25 cellular contexts compared by ENCODE assay signal in the genomic region with DNA sequence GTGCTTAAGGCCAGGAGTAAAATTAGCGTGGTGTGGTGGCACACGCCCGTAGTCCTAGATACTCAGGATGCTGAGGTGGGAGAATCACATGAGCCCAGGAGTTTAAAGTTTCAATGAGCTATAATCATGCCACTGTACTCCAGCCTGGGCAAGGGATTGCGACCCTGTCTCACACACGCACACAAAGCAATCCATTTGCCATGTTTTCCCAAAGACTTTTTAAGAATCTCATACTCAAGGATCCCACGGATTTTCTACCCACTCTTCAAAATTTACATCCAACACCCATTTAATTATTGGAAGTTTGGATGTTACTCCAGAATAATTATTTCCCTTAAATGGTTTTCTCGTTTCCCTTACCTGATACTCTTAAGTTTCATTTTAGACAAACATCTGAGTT. TPM values are rescaled to one million over a fixed set of nuclear protein-coding genes. Genes with fewer than 3 reads are reported as not detected.
DNase-seq lines count a peak whose midpoint lies in the region; ATAC-seq, FAIRE-seq and TF ChIP-seq lines count a peak whose summit lies in the region.
"Had no signal": no experiment of that assay in that cellular context is flagged by ENCODE, and none has a peak within 500 bp of the region (broad histone marks: within the 10 kb centered on the region; RNA-seq: fewer than 3 reads in every experiment).

No MANE protein-coding gene starts in this region.

- no peak overlapping the region for H4K91ac ChIP-seq in trophoblast cell (ENCODE audit: low read depth, low read length)

- H2BK5ac ChIP-seq in mesendoderm (ENCODE audit: low read length) (no peak overlapping the region), trophoblast cell (ENCODE audit: low read depth, low read length, poor library complexity) (no peak overlapping the region)

- 76% methylated on average over 7 of the region's 7 CpGs for whole genome bisulfite sequencing in K562 (ENCODE audit: insufficient coverage, low coverage, missing lambda C conversion rate)
- no CpG with 5 or more reads among the region's 7 CpGs for WGBS in mesendoderm (ENCODE audit: extremely low coverage, insufficient coverage, low lambda C conversion rate)
- WGBS in trophoblast cell (ENCODE audit: extremely low coverage, insufficient coverage, insufficient read length): 100% methylated on average over 1 of the region's 7 CpGs

- TF ChIP-seq RAD21 in K562 (CRISPR knock-in tag; conservative IDR thresholded peaks at IDR 0.05 in 1 of 2, IDR thresholded peaks at IDR 0.05 in 1 of 2): no peak

- H3K4me2 ChIP-seq in K562 (ENCODE audit: insufficient read depth, low read length) (no peak overlapping the region), mesendoderm (ENCODE audit: low read length) (no peak overlapping the region), trophoblast cell (ENCODE audit: low read length) (no peak overlapping the region)

- intact Hi-C loops in left cardiac atrium (cut with DNase I) (no loop called here), K562 (cut with micrococcal nuclease) (loop anchor here (10.0 kb wide), 1 partner anchor 292 kb away; a partner anchor contains a TSS)

- no peak overlapping the region for H3K14ac ChIP-seq in trophoblast cell (ENCODE audit: low read length)

- H4K20me1 ChIP-seq in K562 (replicated peaks; ENCODE audit: control insufficient read depth, insufficient read depth, low read length): peaks cover 17% of the 10 kb centered on the region

- H3K9me3 ChIP-seq in cardiac muscle cell (ENCODE audit: low read depth) (no peaks in the 10 kb centered on the region), K562 (replicated peaks; ENCODE audit: control insufficient read depth, insufficient read depth, low read depth, low read length) (no peaks in the 10 kb centered on the region), trophoblast cell (ENCODE audit: insufficient read depth, low read depth, low read length) (no peaks in the 10 kb centered on the region)
- H3K9me3 ChIP-seq: Peyer's patch, SJCRH30 had no signal

- H3K27me3 ChIP-seq in cardiac muscle cell (no peaks in the 10 kb centered on the region), K562 (ENCODE audit: control insufficient read depth in 2 of 2, insufficient read depth in 2 of 2, low read length in 2 of 2) (no peaks in the 10 kb centered on the region), mesendoderm (ENCODE audit: insufficient read depth, low read length, poor library complexity) (no peaks in the 10 kb centered on the region), trophoblast cell (ENCODE audit: insufficient read depth, low read length) (no peaks in the 10 kb centered on the region)
- H3K27me3 ChIP-seq: Peyer's patch, SJCRH30 had no signal

- H2BK120ac ChIP-seq in mesendoderm (ENCODE audit: low read depth, low read length): no peak overlapping the region
- H2BK120ac ChIP-seq in trophoblast cell (ENCODE audit: insufficient read depth, low read length, poor library complexity): no peak overlapping the region

- H4K5ac ChIP-seq in mesendoderm (ENCODE audit: low read length): no peak overlapping the region

- H3K18ac ChIP-seq in mesendoderm (ENCODE audit: low read length): no peak overlapping the region
- no peak overlapping the region for H3K18ac ChIP-seq in trophoblast cell (ENCODE audit: low read length)

- no peak for DNase-seq in cardiac muscle cell (ENCODE audit: low read depth in 1 of 2, low spot score in 1 of 2)
- no peak for DNase-seq in left cardiac atrium
- DNase-seq in K562 (ENCODE audit: extremely low read depth in 1 of 4, low spot score in 3 of 4): no peak
- no peak for DNase-seq in mesendoderm
- DNase-seq in trophoblast cell: no peak
- no peak for DNase-seq in COLO668 (lab: John Stamatoyannopoulos, UW; ENCODE audit: unreplicated experiment)
- DNase-seq in AG08395 (ENCODE audit: low spot score): no peak
- DNase-seq: ACHN; C1 segment of cervical spinal cord; CD8-positive, alpha-beta T cell; DMS53; GDM1; HFFc6; NCI-H1105 treated with DMSO at 0.1 percent for 48 hours; NCI-H2029 treated with DMSO at 0.1 percent for 48 hours; NCI-H226; NCI-H524; NCI-H82; Peyer's patch; SJCRH30 had no signal

- H3K79me2 ChIP-seq in K562 (ENCODE audit: control insufficient read depth, insufficient read depth, low read length): peaks cover 94% of the 10 kb centered on the region
- peaks cover 34% of the 10 kb centered on the region for H3K79me2 ChIP-seq in mesendoderm (ENCODE audit: control insufficient read depth, insufficient read depth, low read length)
- peaks cover 5% of the 10 kb centered on the region for H3K79me2 ChIP-seq in trophoblast cell (ENCODE audit: control insufficient read depth, insufficient read depth, low read length, poor library complexity)

- H3K36me3 ChIP-seq in cardiac muscle cell: no peaks in the 10 kb centered on the region
- H3K36me3 ChIP-seq in K562 (ENCODE audit: control insufficient read depth, insufficient read depth, low read length): peaks cover 21% of the 10 kb centered on the region; the same call in 2 of the 3 replicates
- no peaks in the 10 kb centered on the region for H3K36me3 ChIP-seq in mesendoderm (ENCODE audit: control insufficient read depth, insufficient read depth, low read length)
- peaks cover 2 to 5% of the 10 kb centered on the region in 2 experiments for H3K36me3 ChIP-seq in trophoblast cell (ENCODE audit: control insufficient read depth in 1 of 2, insufficient read depth in 2 of 2, low read length in 2 of 2)
- H3K36me3 ChIP-seq: Peyer's patch had no signal

- no peak overlapping the region for H3K23ac ChIP-seq in mesendoderm (ENCODE audit: low read length)
- H3K23ac ChIP-seq in trophoblast cell (ENCODE audit: low read length): no peak overlapping the region

- no TSS peak for BruUV-seq in K562 (replicated peaks; lab: Mats Ljungman, UMichigan)

- H3K4ac ChIP-seq in mesendoderm (ENCODE audit: low read depth, low read length) (no peak overlapping the region), trophoblast cell (ENCODE audit: low read depth, low read length) (peak overlapping the region; percentile 69)

- H3K4me3 ChIP-seq in cardiac muscle cell (no peak overlapping the region), K562 (no peak overlapping the region), mesendoderm (ENCODE audit: low read length) (no peak overlapping the region), trophoblast cell (ENCODE audit: low read depth, low read length) (no peak overlapping the region)
- H3K4me3 ChIP-seq: Peyer's patch, SJCRH30 had no signal

- TF ChIP-seq CTCF in cardiac muscle cell (IDR thresholded peaks at IDR 0.05; ENCODE audit: low read depth, low read length): no peak
- no peak for TF ChIP-seq CTCF in K562 (IDR thresholded peaks at IDR 0.05 in 2 of 3, conservative IDR thresholded peaks at IDR 0.05 in 1 of 3; ENCODE audit: insufficient read depth in 2 of 3, low read depth in 1 of 3, low read length in 3 of 3)

- FAIRE-seq in K562 (lab: Jason Lieb, UNC): no peak
- FAIRE-seq: D721Med, GM19239, H54 had no signal

- H3K9me1 ChIP-seq in K562 (ENCODE audit: control insufficient read depth, insufficient read depth, low read length): no peaks in the 10 kb centered on the region

- no peak for TF ChIP-seq POLR2A in K562 (conservative IDR thresholded peaks at IDR 0.05)

- H3K56ac ChIP-seq in mesendoderm (ENCODE audit: low read length): peak overlapping the region; percentile 27

- in situ Hi-C loops in K562 (cut with MboI): no loop called here

- H3K79me1 ChIP-seq in mesendoderm (ENCODE audit: low read length) (peaks cover 8% of the 10 kb centered on the region), trophoblast cell (ENCODE audit: low read length) (no peaks in the 10 kb centered on the region)

- H2AFZ ChIP-seq in K562 (ENCODE audit: low read depth, low read length) (no peak overlapping the region), trophoblast cell (ENCODE audit: insufficient read depth, low read length, poor library complexity) (no peak overlapping the region)

- POLR2A ChIA-PET in K562 (lab: Yijun Ruan, JAX): no interaction called here

- CTCF ChIA-PET in K562 (lab: Yijun Ruan, JAX; ENCODE audit: low intra/inter-chr PET ratio): no interaction called here

- H2BK15ac ChIP-seq in mesendoderm (replicated peaks; ENCODE audit: low read depth): no peak overlapping the region

- ATAC-seq in left cardiac atrium (no peak), K562 (no peak), HG03280 (IDR thresholded peaks at IDR 0.05; ENCODE audit: unreplicated experiment) (no peak)
- ATAC-seq: CD8-positive, alpha-beta T cell had no signal

- H2AK5ac ChIP-seq in mesendoderm (ENCODE audit: low read length) (no peak overlapping the region), trophoblast cell (ENCODE audit: low read length) (no peak overlapping the region)

- H3K27ac ChIP-seq in cardiac muscle cell (peak overlapping the region; percentile 27), K562 (ENCODE audit: extremely low read depth, low read depth, low read length) (no peak overlapping the region), mesendoderm (ENCODE audit: low read depth, low read length) (no peak overlapping the region), trophoblast cell (ENCODE audit: low read depth, low read length) (no peak overlapping the region)
- H3K27ac ChIP-seq: 22Rv1, Peyer's patch, SJCRH30 had no signal

- TF ChIP-seq EP300 in K562 (IDR thresholded peaks at IDR 0.05; ENCODE audit: low read length): no peak

- no peak overlapping the region for H4K12ac ChIP-seq in trophoblast cell (ENCODE audit: low read depth, low read length)

- H3K4me1 ChIP-seq in cardiac muscle cell (ENCODE audit: low read depth) (peaks cover 7% of the 10 kb centered on the region), K562 (replicated peaks in 1 of 2; ENCODE audit: control insufficient read depth in 2 of 2, insufficient read depth in 2 of 2, low read length in 2 of 2) (peaks cover 17 to 22% of the 10 kb centered on the region in 2 experiments; a peak in 4 of 5 replicates), mesendoderm (ENCODE audit: control insufficient read depth, low read depth, low read length) (no peaks in the 10 kb centered on the region), trophoblast cell (ENCODE audit: control insufficient read depth in 1 of 2, insufficient read depth in 2 of 2, low read length in 2 of 2) (no peaks in the 10 kb centered on the region)
- H3K4me1 ChIP-seq: Peyer's patch, SJCRH30 had no signal

- H4K8ac ChIP-seq in mesendoderm (ENCODE audit: low read depth, low read length) (no peak overlapping the region), trophoblast cell (ENCODE audit: low read depth, low read length) (no peak overlapping the region)

- H3K9ac ChIP-seq in K562 (ENCODE audit: insufficient read depth in 1 of 2, low read depth in 2 of 2, low read length in 2 of 2) (no peak overlapping the region), mesendoderm (ENCODE audit: low read length) (no peak overlapping the region), trophoblast cell (ENCODE audit: low read length) (no peak overlapping the region)

- H2BK12ac ChIP-seq in trophoblast cell (ENCODE audit: low read length): no peak overlapping the region

RNA-seq across cellular contexts. Expression of a gene that starts 47.9 kb away (rescaled TPM):
- total RNA-seq in cardiac muscle cell: 44.9 and 59.3 TPM in 2 replicates
- polyA plus RNA-seq in cardiac muscle cell: 30.5 and 45.5 TPM in 2 replicates
- total RNA-seq in left cardiac atrium: under 1 TPM; 0.15 to 0.60 TPM
- 95.3 and 272 TPM in 2 replicates for total RNA-seq in K562 (2011; cell fraction: chromatin; rRNA removed; ENCODE audit: low replicate concordance)
- total RNA-seq in K562 (2011; cell fraction: nucleolus; rRNA removed): 53.0 and 62.1 TPM in 2 replicates
- 111 and 181 TPM in 2 replicates for total RNA-seq in K562 (2011; cell fraction: nucleoplasm; rRNA removed)
- 46.0 and 49.5 TPM in 2 replicates for total RNA-seq in K562 (2014; rRNA removed)
- 79.0 and 82.8 TPM in 2 replicates for total RNA-seq in K562 (2014; rRNA removed; fragmentation: Illumina TruSeq; extraction: Trizol)
- total RNA-seq in K562 (2015; rRNA removed; fragmentation: Illumina TruSeq; extraction: Trizol): 62.9 and 71.4 TPM in 2 replicates
- total RNA-seq in K562 (2021): 61.2 and 62.9 TPM in 2 replicates
- 53.2 and 61.4 TPM in 2 replicates for polyA plus RNA-seq in K562 (2011; rRNA removed)
- polyA plus RNA-seq in K562 (2011; cell fraction: cytosol; rRNA removed): 34.6 and 39.6 TPM in 2 replicates
- 46.4 and 48.8 TPM in 2 replicates for polyA plus RNA-seq in K562 (2011; cell fraction: nucleus; rRNA removed)
- 38.8 and 43.7 TPM in 2 replicates for polyA plus RNA-seq in K562 (2012)
- 67.9 and 88.1 TPM in 2 replicates for polyA plus RNA-seq in K562 (2014; fragmentation: Illumina TruSeq; extraction: Trizol)
- 1 to 10 TPM; 8.4 to 8.5 TPM for polyA plus RNA-seq in K562 (2014; fragmentation: Nextera tagmentation; extraction: Ambion mirVana)
- 45.3 and 55.8 TPM in 2 replicates for polyA plus RNA-seq in K562 (2014; rRNA removed)
- polyA minus RNA-seq in K562 (2011; rRNA and poly(A)+ RNA removed): 92.7 and 97.6 TPM in 2 replicates
- polyA minus RNA-seq in K562 (2011; cell fraction: cytosol; rRNA and poly(A)+ RNA removed): 46.0 and 65.1 TPM in 2 replicates
- polyA minus RNA-seq in K562 (2011; cell fraction: nucleus; rRNA and poly(A)+ RNA removed): 38.0 and 61.4 TPM in 2 replicates
- 53.9 TPM for polyA plus RNA-seq in mesendoderm (2013, experiment 1 of 2)
- 54.3 TPM for polyA plus RNA-seq in mesendoderm (2013, experiment 2 of 2)
- polyA plus RNA-seq in trophoblast cell (2013): 82.5 and 84.8 TPM in 2 replicates
- total RNA-seq: CD8-positive, alpha-beta T cell had no signal

Comparison
In these comparisons a context has a peak if more than half of its experiments do, and no peak if none do; other contexts are left out.
1. RNA of a gene that starts 47.9 kb away (total RNA-seq): 46.0 to 272 TPM in K562 and 44.9 to 59.3 TPM in cardiac muscle cell; 0.15 to 0.60 TPM in left cardiac atrium; every median in the first group is over 10 times any median in the second.